6 cellular contexts compared by ENCODE assay signal in genomic region chr1:243147351-243147750, GRCh38.
A peak's percentile ranks its signal among the peaks of the same experiment; 100 is the strongest.
DNase-seq lines count a peak whose midpoint lies in the region; ATAC-seq and TF ChIP-seq lines count a peak whose summit lies in the region.
"Not testable (repeated sequence)": the region's sequence is repeated elsewhere in the genome, so short reads cannot be mapped to it uniquely, and the experiment has no call there.

No MANE protein-coding gene starts in this region.

- peaks cover 39% of the 10 kb centered on the region for H3K36me3 Mint-ChIP-seq in activated T-cell treated with anti-CD3 and anti-CD28 coated beads, Interleukin-2, amount 50 U/mL, for 24 hours (ENCODE audit: low read depth)
- peaks cover 10% of the 10 kb centered on the region for H3K36me3 Mint-ChIP-seq in activated T-helper 2 cell treated with anti-CD3 and anti-CD28 coated beads, Interferon-gamma antibody, Interleukin-2, Interleukin-4, amounts not matched to agents 10 μg/mL and 5 μg/mL and 100 μg/mL, durations not matched to agents 14 hours and 24 hours and 36 hours (ENCODE audit: low read depth)
- peaks cover 19% of the 10 kb centered on the region for H3K36me3 Mint-ChIP-seq in endodermal cell (ENCODE audit: low read depth)
- H3K36me3 Mint-ChIP-seq in stimulated activated effector memory CD8-positive, alpha-beta T cell treated with anti-CD3 and anti-CD28 coated beads, Interleukin-12 subunit alpha, Interleukin-12 subunit beta, amount 100 ng/mL, for 72 hours = not testable (repeated sequence)

- POLR2A ChIA-PET in BJ (lab: Charles Lee) = not testable (repeated sequence)

- peak overlapping the region; percentile 15 for H3K9ac ChIP-seq in endodermal cell (ENCODE audit: extremely low read depth, low read length, poor library complexity, severe bottlenecking)

- TF ChIP-seq CTCF in BJ (IDR thresholded peaks at IDR 0.05; ENCODE audit: insufficient read depth, low read depth, low read length); endodermal cell (conservative IDR thresholded peaks at IDR 0.05): not testable (repeated sequence)

- H3K27me3 ChIP-seq in BJ (ENCODE audit: control insufficient read depth, insufficient read depth, low read length); endodermal cell (ENCODE audit: control insufficient read depth, insufficient read depth, low read length, poor library complexity, severe bottlenecking): not testable (repeated sequence)

- peak overlapping the region; percentile 73 for H3K27ac Mint-ChIP-seq in activated T-cell treated with anti-CD3 and anti-CD28 coated beads, Interleukin-2, amount 50 U/mL, for 24 hours
- peak overlapping the region; percentile 55 for H3K27ac Mint-ChIP-seq in activated T-helper 2 cell treated with anti-CD3 and anti-CD28 coated beads, Interferon-gamma antibody, Interleukin-2, Interleukin-4, amounts not matched to agents 10 μg/mL and 5 μg/mL and 100 μg/mL, durations not matched to agents 14 hours and 24 hours and 36 hours
- H3K27ac Mint-ChIP-seq in endodermal cell = peak overlapping the region; percentile 39
- not testable (repeated sequence) for H3K27ac Mint-ChIP-seq in stimulated activated effector memory CD8-positive, alpha-beta T cell treated with anti-CD3 and anti-CD28 coated beads, Interleukin-12 subunit alpha, Interleukin-12 subunit beta, amount 100 ng/mL, for 72 hours

- not testable (repeated sequence) for H3K36me3 ChIP-seq in BJ (ENCODE audit: control insufficient read depth, insufficient read depth, low read length); endodermal cell (ENCODE audit: control insufficient read depth, insufficient read depth, low read length)

- not testable (repeated sequence) for H3K27ac ChIP-seq in endodermal cell (ENCODE audit: low read depth, low read length)

- CTCF ChIA-PET in BJ (lab: Yijun Ruan, JAX) = not testable (repeated sequence)

- DNase-seq in BJ (ENCODE audit: low read depth) = peak; percentile 51
- not testable (repeated sequence) for DNase-seq in activated T-cell treated with anti-CD3 and anti-CD28 coated beads, Interleukin-2, amount 50 U/mL, for 24 hours; activated T-helper 2 cell treated with anti-CD3 and anti-CD28 coated beads, Interferon-gamma antibody, Interleukin-2, Interleukin-4, amounts not matched to agents 10 μg/mL and 5 μg/mL and 100 μg/mL, durations not matched to agents 14 hours and 24 hours and 36 hours (ENCODE audit: low spot score); endodermal cell; stimulated activated effector memory CD8-positive, alpha-beta T cell treated with anti-CD3 and anti-CD28 coated beads, Interleukin-12 subunit alpha, Interleukin-12 subunit beta, amount 100 ng/mL, for 72 hours (ENCODE audit: low spot score in 2 of 2)

- not testable (repeated sequence) for H3K4me3 Mint-ChIP-seq in activated T-cell treated with anti-CD3 and anti-CD28 coated beads, Interleukin-2, amount 50 U/mL, for 24 hours; activated T-helper 2 cell treated with anti-CD3 and anti-CD28 coated beads, Interferon-gamma antibody, Interleukin-2, Interleukin-4, amounts not matched to agents 10 μg/mL and 5 μg/mL and 100 μg/mL, durations not matched to agents 14 hours and 24 hours and 36 hours (ENCODE audit: low read depth); endodermal cell; stimulated activated effector memory CD8-positive, alpha-beta T cell treated with anti-CD3 and anti-CD28 coated beads, Interleukin-12 subunit alpha, Interleukin-12 subunit beta, amount 100 ng/mL, for 72 hours

- peak; percentile 86 to 93 for ATAC-seq in activated CD4-positive, CD25-positive, alpha-beta regulatory T cell treated with anti-CD3 and anti-CD28 coated beads, Interleukin-2, amount 50 U/mL, for 24 hours
- peak; percentile 86 for ATAC-seq in stimulated activated effector memory CD8-positive, alpha-beta T cell treated with anti-CD3 and anti-CD28 coated beads, Interleukin-12 subunit alpha, Interleukin-12 subunit beta, amount 100 ng/mL, for 72 hours

- H3K9me3 ChIP-seq in endodermal cell (ENCODE audit: control insufficient read depth, low read length) = not testable (repeated sequence)

- not testable (repeated sequence) for H3K27me3 Mint-ChIP-seq in activated T-cell treated with anti-CD3 and anti-CD28 coated beads, Interleukin-2, amount 50 U/mL, for 24 hours; activated T-helper 2 cell treated with anti-CD3 and anti-CD28 coated beads, Interferon-gamma antibody, Interleukin-2, Interleukin-4, amounts not matched to agents 10 μg/mL and 5 μg/mL and 100 μg/mL, durations not matched to agents 14 hours and 24 hours and 36 hours (ENCODE audit: low read depth); endodermal cell (ENCODE audit: insufficient read depth)

- peaks cover 13% of the 10 kb centered on the region for H3K4me1 Mint-ChIP-seq in activated T-cell treated with anti-CD3 and anti-CD28 coated beads, Interleukin-2, amount 50 U/mL, for 24 hours (ENCODE audit: low read depth)
- H3K4me1 Mint-ChIP-seq in activated T-helper 2 cell treated with anti-CD3 and anti-CD28 coated beads, Interferon-gamma antibody, Interleukin-2, Interleukin-4, amounts not matched to agents 10 μg/mL and 5 μg/mL and 100 μg/mL, durations not matched to agents 14 hours and 24 hours and 36 hours (ENCODE audit: low read depth); stimulated activated effector memory CD8-positive, alpha-beta T cell treated with anti-CD3 and anti-CD28 coated beads, Interleukin-12 subunit alpha, Interleukin-12 subunit beta, amount 100 ng/mL, for 72 hours: not testable (repeated sequence)
- H3K4me1 Mint-ChIP-seq in endodermal cell = peaks cover 18% of the 10 kb centered on the region

- H3K4me3 ChIP-seq in BJ (ENCODE audit: low read depth, low read length); endodermal cell (ENCODE audit: low read length): not testable (repeated sequence)

- intact Hi-C loops in activated T-helper 2 cell treated with anti-CD3 and anti-CD28 coated beads, Interferon-gamma antibody, Interleukin-2, Interleukin-4, amounts not matched to agents 10 μg/mL and 5 μg/mL and 100 μg/mL, durations not matched to agents 14 hours and 24 hours and 36 hours (cut with micrococcal nuclease) = not testable (repeated sequence)

- not testable (repeated sequence) for H3K9me3 Mint-ChIP-seq in activated T-cell treated with anti-CD3 and anti-CD28 coated beads, Interleukin-2, amount 50 U/mL, for 24 hours; activated T-helper 2 cell treated with anti-CD3 and anti-CD28 coated beads, Interferon-gamma antibody, Interleukin-2, Interleukin-4, amounts not matched to agents 10 μg/mL and 5 μg/mL and 100 μg/mL, durations not matched to agents 14 hours and 24 hours and 36 hours; endodermal cell; stimulated activated effector memory CD8-positive, alpha-beta T cell treated with anti-CD3 and anti-CD28 coated beads, Interleukin-12 subunit alpha, Interleukin-12 subunit beta, amount 100 ng/mL, for 72 hours

- H3K4me1 ChIP-seq in endodermal cell (ENCODE audit: control insufficient read depth, insufficient read depth, low read length) = not testable (repeated sequence)
